1 cellular context compared by ENCODE assay signal in the genomic region with DNA sequence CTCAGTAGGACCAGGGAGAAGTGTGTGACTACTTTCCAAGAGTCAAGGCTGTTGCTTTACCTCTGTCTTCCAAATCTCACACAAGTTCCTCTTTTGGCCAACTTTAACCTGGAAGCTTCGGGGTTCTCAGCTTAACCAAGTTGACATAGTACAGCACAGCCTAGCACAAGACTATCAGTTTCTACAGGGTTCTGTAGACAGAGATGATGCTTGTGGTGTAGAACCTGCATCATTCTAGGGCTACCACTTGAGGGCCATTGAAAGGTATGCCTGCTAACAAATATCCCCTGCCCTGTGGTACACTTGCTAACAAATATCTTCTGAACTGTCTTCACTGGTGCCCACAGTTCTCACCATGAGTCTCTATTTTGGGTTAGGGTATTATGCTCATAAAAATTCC.
TF ChIP-seq lines count a peak whose summit lies in the region.

No MANE protein-coding gene starts in this region.

TF ChIP-seq in GM12878, 131 proteins besides CTCF, POLR2A, EP300 and RAD21:
- TF ChIP-seq, protein P1, sequence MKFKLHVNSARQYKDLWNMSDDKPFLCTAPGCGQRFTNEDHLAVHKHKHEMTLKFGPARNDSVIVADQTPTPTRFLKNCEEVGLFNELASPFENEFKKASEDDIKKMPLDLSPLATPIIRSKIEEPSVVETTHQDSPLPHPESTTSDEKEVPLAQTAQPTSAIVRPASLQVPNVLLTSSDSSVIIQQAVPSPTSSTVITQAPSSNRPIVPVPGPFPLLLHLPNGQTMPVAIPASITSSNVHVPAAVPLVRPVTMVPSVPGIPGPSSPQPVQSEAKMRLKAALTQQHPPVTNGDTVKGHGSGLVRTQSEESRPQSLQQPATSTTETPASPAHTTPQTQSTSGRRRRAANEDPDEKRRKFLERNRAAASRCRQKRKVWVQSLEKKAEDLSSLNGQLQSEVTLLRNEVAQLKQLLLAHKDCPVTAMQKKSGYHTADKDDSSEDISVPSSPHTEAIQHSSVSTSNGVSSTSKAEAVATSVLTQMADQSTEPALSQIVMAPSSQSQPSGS (IDR thresholded peaks at IDR 0.05; ENCODE audit: low read length): no peak
- TF ChIP-seq FOS (IDR thresholded peaks at IDR 0.05; ENCODE audit: borderline replicate concordance, extremely low read depth, insufficient read length) (no peak), YY1 (IDR thresholded peaks at IDR 0.05; ENCODE audit: low read depth, low read length) (no peak), KDM1A (IDR thresholded peaks at IDR 0.05; ENCODE audit: borderline replicate concordance) (no peak), CHD4 (IDR thresholded peaks at IDR 0.05) (no peak), RB1 (IDR thresholded peaks at IDR 0.05; ENCODE audit: borderline replicate concordance) (no peak), CREB1 (IDR thresholded peaks at IDR 0.05; ENCODE audit: low read depth) (no peak), ZNF384 (IDR thresholded peaks at IDR 0.05; ENCODE audit: borderline replicate concordance, low read depth, low read length) (no peak), SMAD5 (IDR thresholded peaks at IDR 0.05; ENCODE audit: low read depth) (no peak), ASH2L (IDR thresholded peaks at IDR 0.05; ENCODE audit: borderline replicate concordance, low read depth) (no peak), MTA2 (IDR thresholded peaks at IDR 0.05; ENCODE audit: low read depth) (no peak)
- TF ChIP-seq, protein P2, sequence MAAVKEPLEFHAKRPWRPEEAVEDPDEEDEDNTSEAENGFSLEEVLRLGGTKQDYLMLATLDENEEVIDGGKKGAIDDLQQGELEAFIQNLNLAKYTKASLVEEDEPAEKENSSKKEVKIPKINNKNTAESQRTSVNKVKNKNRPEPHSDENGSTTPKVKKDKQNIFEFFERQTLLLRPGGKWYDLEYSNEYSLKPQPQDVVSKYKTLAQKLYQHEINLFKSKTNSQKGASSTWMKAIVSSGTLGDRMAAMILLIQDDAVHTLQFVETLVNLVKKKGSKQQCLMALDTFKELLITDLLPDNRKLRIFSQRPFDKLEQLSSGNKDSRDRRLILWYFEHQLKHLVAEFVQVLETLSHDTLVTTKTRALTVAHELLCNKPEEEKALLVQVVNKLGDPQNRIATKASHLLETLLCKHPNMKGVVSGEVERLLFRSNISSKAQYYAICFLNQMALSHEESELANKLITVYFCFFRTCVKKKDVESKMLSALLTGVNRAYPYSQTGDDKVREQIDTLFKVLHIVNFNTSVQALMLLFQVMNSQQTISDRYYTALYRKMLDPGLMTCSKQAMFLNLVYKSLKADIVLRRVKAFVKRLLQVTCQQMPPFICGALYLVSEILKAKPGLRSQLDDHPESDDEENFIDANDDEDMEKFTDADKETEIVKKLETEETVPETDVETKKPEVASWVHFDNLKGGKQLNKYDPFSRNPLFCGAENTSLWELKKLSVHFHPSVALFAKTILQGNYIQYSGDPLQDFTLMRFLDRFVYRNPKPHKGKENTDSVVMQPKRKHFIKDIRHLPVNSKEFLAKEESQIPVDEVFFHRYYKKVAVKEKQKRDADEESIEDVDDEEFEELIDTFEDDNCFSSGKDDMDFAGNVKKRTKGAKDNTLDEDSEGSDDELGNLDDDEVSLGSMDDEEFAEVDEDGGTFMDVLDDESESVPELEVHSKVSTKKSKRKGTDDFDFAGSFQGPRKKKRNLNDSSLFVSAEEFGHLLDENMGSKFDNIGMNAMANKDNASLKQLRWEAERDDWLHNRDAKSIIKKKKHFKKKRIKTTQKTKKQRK (IDR thresholded peaks at IDR 0.05; ENCODE audit: low read depth, low read length): no peak
- TF ChIP-seq, protein P3, sequence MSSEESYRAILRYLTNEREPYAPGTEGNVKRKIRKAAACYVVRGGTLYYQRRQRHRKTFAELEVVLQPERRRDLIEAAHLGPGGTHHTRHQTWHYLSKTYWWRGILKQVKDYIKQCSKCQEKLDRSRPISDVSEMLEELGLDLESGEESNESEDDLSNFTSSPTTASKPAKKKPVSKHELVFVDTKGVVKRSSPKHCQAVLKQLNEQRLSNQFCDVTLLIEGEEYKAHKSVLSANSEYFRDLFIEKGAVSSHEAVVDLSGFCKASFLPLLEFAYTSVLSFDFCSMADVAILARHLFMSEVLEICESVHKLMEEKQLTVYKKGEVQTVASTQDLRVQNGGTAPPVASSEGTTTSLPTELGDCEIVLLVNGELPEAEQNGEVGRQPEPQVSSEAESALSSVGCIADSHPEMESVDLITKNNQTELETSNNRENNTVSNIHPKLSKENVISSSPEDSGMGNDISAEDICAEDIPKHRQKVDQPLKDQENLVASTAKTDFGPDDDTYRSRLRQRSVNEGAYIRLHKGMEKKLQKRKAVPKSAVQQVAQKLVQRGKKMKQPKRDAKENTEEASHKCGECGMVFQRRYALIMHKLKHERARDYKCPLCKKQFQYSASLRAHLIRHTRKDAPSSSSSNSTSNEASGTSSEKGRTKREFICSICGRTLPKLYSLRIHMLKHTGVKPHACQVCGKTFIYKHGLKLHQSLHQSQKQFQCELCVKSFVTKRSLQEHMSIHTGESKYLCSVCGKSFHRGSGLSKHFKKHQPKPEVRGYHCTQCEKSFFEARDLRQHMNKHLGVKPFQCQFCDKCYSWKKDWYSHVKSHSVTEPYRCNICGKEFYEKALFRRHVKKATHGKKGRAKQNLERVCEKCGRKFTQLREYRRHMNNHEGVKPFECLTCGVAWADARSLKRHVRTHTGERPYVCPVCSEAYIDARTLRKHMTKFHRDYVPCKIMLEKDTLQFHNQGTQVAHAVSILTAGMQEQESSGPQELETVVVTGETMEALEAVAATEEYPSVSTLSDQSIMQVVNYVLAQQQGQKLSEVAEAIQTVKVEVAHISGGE (CRISPR knock-in tag; IDR thresholded peaks at IDR 0.05): no peak
